Comparison of ENCODE assay signal across 1 cellular context in the genomic region with DNA sequence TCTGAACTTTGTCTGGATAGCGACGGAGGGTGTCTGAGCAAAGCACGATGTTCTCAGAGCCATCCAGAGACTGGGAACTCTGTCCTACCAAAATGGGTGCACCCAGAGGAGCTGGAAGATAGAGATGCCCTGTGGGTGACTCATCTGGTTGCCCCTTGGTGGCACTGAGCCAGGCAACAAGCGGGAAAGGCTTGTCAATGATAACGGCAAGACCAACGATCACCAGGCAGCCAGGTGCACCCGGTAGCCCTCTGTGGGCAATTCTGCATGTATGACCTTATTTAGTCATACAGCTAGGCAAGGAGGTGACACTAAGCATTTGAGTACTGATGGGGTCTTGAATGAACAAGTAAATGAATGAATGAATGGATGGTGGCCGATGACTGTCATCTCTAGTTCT.
TF ChIP-seq lines count a peak whose summit lies in the region.

No MANE protein-coding gene starts in this region.

TF ChIP-seq in A549, 52 proteins besides CTCF, POLR2A, EP300 and RAD21:
- TF ChIP-seq RCOR1 (IDR thresholded peaks at IDR 0.05; ENCODE audit: low read depth, low read length) (no peak), FOSL2 (IDR thresholded peaks at IDR 0.05) (no peak), FOSL2 (CRISPR knock-in tag; IDR thresholded peaks at IDR 0.05) (peak; percentile 22; the same call in 1 of the 2 replicates)
